Comparison of ENCODE assay signal across 1 cellular context in the genomic region with DNA sequence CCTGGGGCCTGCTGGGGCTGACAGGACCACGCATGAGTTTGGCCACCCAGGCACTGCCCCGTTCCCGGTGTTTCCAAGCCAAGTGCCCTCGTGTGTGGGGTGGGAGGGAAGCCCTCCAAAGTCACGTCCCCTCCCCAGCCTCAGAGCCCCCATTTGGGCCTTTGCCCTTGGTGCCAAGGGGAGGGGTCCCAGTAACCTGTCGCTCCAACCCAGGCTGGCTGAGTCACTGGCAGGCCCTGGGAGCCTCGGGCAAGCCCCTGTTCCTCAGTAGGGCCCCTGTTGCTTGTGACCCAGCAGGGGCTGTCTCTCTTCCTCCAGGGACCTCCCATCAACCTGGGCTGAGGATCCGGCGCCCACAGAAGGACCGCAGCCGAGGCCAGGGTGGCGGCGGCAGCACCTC.
TF ChIP-seq lines count a peak whose summit lies in the region.

No MANE protein-coding gene starts in this region.

TF ChIP-seq in GM23338, 12 proteins besides CTCF, POLR2A, EP300 and RAD21:
- no peak for TF ChIP-seq CREB1 (CRISPR knock-in tag; IDR thresholded peaks at IDR 0.05; ENCODE audit: low read depth)
- TF ChIP-seq, protein P1, sequence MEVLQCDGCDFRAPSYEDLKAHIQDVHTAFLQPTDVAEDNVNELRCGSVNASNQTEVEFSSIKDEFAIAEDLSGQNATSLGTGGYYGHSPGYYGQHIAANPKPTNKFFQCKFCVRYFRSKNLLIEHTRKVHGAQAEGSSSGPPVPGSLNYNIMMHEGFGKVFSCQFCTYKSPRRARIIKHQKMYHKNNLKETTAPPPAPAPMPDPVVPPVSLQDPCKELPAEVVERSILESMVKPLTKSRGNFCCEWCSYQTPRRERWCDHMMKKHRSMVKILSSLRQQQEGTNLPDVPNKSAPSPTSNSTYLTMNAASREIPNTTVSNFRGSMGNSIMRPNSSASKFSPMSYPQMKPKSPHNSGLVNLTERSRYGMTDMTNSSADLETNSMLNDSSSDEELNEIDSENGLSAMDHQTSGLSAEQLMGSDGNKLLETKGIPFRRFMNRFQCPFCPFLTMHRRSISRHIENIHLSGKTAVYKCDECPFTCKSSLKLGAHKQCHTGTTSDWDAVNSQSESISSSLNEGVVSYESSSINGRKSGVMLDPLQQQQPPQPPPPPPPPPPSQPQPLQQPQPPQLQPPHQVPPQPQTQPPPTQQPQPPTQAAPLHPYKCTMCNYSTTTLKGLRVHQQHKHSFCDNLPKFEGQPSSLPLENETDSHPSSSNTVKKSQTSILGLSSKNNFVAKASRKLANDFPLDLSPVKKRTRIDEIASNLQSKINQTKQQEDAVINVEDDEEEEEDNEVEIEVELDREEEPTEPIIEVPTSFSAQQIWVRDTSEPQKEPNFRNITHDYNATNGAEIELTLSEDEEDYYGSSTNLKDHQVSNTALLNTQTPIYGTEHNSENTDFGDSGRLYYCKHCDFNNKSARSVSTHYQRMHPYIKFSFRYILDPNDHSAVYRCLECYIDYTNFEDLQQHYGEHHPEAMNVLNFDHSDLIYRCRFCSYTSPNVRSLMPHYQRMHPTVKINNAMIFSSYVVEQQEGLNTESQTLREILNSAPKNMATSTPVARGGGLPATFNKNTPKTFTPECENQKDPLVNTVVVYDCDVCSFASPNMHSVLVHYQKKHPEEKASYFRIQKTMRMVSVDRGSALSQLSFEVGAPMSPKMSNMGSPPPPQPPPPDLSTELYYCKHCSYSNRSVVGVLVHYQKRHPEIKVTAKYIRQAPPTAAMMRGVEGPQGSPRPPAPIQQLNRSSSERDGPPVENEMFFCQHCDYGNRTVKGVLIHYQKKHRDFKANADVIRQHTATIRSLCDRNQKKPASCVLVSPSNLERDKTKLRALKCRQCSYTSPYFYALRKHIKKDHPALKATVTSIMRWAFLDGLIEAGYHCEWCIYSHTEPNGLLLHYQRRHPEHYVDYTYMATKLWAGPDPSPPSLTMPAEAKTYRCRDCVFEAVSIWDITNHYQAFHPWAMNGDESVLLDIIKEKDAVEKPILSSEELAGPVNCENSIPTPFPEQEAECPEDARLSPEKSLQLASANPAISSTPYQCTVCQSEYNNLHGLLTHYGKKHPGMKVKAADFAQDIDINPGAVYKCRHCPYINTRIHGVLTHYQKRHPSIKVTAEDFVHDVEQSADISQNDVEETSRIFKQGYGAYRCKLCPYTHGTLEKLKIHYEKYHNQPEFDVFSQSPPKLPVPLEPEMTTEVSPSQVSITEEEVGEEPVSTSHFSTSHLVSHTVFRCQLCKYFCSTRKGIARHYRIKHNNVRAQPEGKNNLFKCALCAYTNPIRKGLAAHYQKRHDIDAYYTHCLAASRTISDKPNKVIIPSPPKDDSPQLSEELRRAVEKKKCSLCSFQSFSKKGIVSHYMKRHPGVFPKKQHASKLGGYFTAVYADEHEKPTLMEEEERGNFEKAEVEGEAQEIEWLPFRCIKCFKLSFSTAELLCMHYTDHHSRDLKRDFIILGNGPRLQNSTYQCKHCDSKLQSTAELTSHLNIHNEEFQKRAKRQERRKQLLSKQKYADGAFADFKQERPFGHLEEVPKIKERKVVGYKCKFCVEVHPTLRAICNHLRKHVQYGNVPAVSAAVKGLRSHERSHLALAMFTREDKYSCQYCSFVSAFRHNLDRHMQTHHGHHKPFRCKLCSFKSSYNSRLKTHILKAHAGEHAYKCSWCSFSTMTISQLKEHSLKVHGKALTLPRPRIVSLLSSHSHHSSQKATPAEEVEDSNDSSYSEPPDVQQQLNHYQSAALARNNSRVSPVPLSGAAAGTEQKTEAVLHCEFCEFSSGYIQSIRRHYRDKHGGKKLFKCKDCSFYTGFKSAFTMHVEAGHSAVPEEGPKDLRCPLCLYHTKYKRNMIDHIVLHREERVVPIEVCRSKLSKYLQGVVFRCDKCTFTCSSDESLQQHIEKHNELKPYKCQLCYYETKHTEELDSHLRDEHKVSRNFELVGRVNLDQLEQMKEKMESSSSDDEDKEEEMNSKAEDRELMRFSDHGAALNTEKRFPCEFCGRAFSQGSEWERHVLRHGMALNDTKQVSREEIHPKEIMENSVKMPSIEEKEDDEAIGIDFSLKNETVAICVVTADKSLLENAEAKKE (CRISPR knock-in tag; IDR thresholded peaks at IDR 0.05): no peak
- TF ChIP-seq JUNB (IDR thresholded peaks at IDR 0.05; ENCODE audit: unreplicated experiment): no peak
- no peak for TF ChIP-seq ZNF331 (CRISPR knock-in tag; IDR thresholded peaks at IDR 0.05; ENCODE audit: low read depth)
